Comparison of ENCODE assay signal across 8 cellular contexts in genomic region chr10:23994459-23995046, GRCh38.
DNase-seq lines count a peak whose midpoint lies in the region; ATAC-seq and TF ChIP-seq lines count a peak whose summit lies in the region.

No MANE protein-coding gene starts in this region.

- CTCF ChIA-PET in activated CD4-positive, alpha-beta T cell treated with anti-CD3 and anti-CD28 coated beads for 36 hours (lab: Charles Lee) = interaction anchor here (0.6 to 2.7 kb wide), 8 partner anchors 13 to 599 kb away, joined by 3 to 13 read pairs (median 4); no protein-coding TSS in a partner anchor

- intact Hi-C loops in activated CD4-positive, alpha-beta T cell treated with anti-CD3 and anti-CD28 coated beads for 36 hours (cut with DNase I, micrococcal nuclease) = loop anchor here (1.0 to 10.0 kb wide), 7 partner anchors 202 to 562 kb away; no protein-coding TSS in a partner anchor

- H3K36me3 Mint-ChIP-seq in activated CD4-positive, alpha-beta T cell treated with anti-CD3 and anti-CD28 coated beads for 36 hours (ENCODE audit: low read depth) = no peaks in the 10 kb centered on the region
- H3K36me3 Mint-ChIP-seq in HFFc6 (ENCODE audit: low read depth) = no peaks in the 10 kb centered on the region
- no peaks in the 10 kb centered on the region for H3K36me3 Mint-ChIP-seq in natural killer cell treated with Interleukin-12 subunit alpha and Interleukin-12 subunit beta and Interleukin-15 and Interleukin-18, amount 100 ng/mL, for 72 hours

- POLR2A ChIA-PET in activated CD4-positive, alpha-beta T cell treated with anti-CD3 and anti-CD28 coated beads for 36 hours (lab: Charles Lee) = no interaction called here

- no peaks in the 10 kb centered on the region for H3K9me3 Mint-ChIP-seq in activated CD4-positive, alpha-beta T cell treated with anti-CD3 and anti-CD28 coated beads for 36 hours (ENCODE audit: low read depth)
- peaks cover 5% of the 10 kb centered on the region for H3K9me3 Mint-ChIP-seq in HFFc6
- peaks cover 2% of the 10 kb centered on the region for H3K9me3 Mint-ChIP-seq in natural killer cell treated with Interleukin-12 subunit alpha and Interleukin-12 subunit beta and Interleukin-15 and Interleukin-18, amount 100 ng/mL, for 72 hours

- DNase-seq in activated CD4-positive, alpha-beta T cell treated with anti-CD3 and anti-CD28 coated beads for 36 hours = peak; percentile 60
- no peak for DNase-seq in activated CD4-positive, alpha-beta T cell treated with anti-CD3 and anti-CD28 coated beads, Interleukin-2, amount 50 U/mL, for 4 hours
- DNase-seq in HFFc6 (peak; percentile 23), NCI-H526 treated with DMSO at 0.1 percent for 48 hours (lab: John Stamatoyannopoulos, UW) (peak; percentile 31), brain microvascular endothelial cell (peak; percentile 44), islet precursor cell (peak; percentile 79)
- DNase-seq in stimulated activated CD8-positive, alpha-beta memory T cell treated with anti-CD3 and anti-CD28 coated beads, Interleukin-7, amount 100 ng/mL, for 24 hours (ENCODE audit: low read depth) = peak; percentile 1
- no peak for DNase-seq in natural killer cell treated with Interleukin-12 subunit alpha and Interleukin-12 subunit beta and Interleukin-15 and Interleukin-18, amount 100 ng/mL, for 72 hours (ENCODE audit: low spot score)

- no peak overlapping the region for H3K4me3 Mint-ChIP-seq in activated CD4-positive, alpha-beta T cell treated with anti-CD3 and anti-CD28 coated beads for 36 hours
- H3K4me3 Mint-ChIP-seq in HFFc6 = no peak overlapping the region
- no peak overlapping the region for H3K4me3 Mint-ChIP-seq in natural killer cell treated with Interleukin-12 subunit alpha and Interleukin-12 subunit beta and Interleukin-15 and Interleukin-18, amount 100 ng/mL, for 72 hours

- no peak for ATAC-seq in activated CD4-positive, alpha-beta T cell treated with anti-CD3 and anti-CD28 coated beads for 36 hours
- ATAC-seq in natural killer cell treated with Interleukin-12 subunit alpha and Interleukin-12 subunit beta and Interleukin-15 and Interleukin-18, amount 100 ng/mL, for 72 hours = no peak

- no peaks in the 10 kb centered on the region for H3K27me3 ChIP-seq in brain microvascular endothelial cell (replicated peaks)

- peaks cover 2% of the 10 kb centered on the region for H3K27me3 Mint-ChIP-seq in activated CD4-positive, alpha-beta T cell treated with anti-CD3 and anti-CD28 coated beads for 36 hours
- H3K27me3 Mint-ChIP-seq in HFFc6 (ENCODE audit: insufficient read depth) = no peaks in the 10 kb centered on the region
- H3K27me3 Mint-ChIP-seq in natural killer cell treated with Interleukin-12 subunit alpha and Interleukin-12 subunit beta and Interleukin-15 and Interleukin-18, amount 100 ng/mL, for 72 hours = no peaks in the 10 kb centered on the region

- no peak overlapping the region for H3K27ac ChIP-seq in brain microvascular endothelial cell

- no peaks in the 10 kb centered on the region for H3K36me3 ChIP-seq in brain microvascular endothelial cell (replicated peaks)

- TF ChIP-seq CTCF in HFFc6 (IDR thresholded peaks at IDR 0.05) (peak; percentile 85), brain microvascular endothelial cell (IDR thresholded peaks at IDR 0.05; ENCODE audit: low read depth, low read length, missing control alignments) (peak; percentile 88)

- in situ Hi-C loops in brain microvascular endothelial cell (cut with HindIII; ENCODE audit: low pct_ligation_motif_present, low sequenced_read_pairs) = no loop called here

- H3K4me1 Mint-ChIP-seq in activated CD4-positive, alpha-beta T cell treated with anti-CD3 and anti-CD28 coated beads for 36 hours = no peaks in the 10 kb centered on the region
- H3K4me1 Mint-ChIP-seq in HFFc6 (ENCODE audit: low read depth) = no peaks in the 10 kb centered on the region
- no peaks in the 10 kb centered on the region for H3K4me1 Mint-ChIP-seq in natural killer cell treated with Interleukin-12 subunit alpha and Interleukin-12 subunit beta and Interleukin-15 and Interleukin-18, amount 100 ng/mL, for 72 hours (ENCODE audit: low read depth in 2 of 2)

- no peak overlapping the region for H3K27ac Mint-ChIP-seq in activated CD4-positive, alpha-beta T cell treated with anti-CD3 and anti-CD28 coated beads for 36 hours
- H3K27ac Mint-ChIP-seq in HFFc6 = no peak overlapping the region
- H3K27ac Mint-ChIP-seq in natural killer cell treated with Interleukin-12 subunit alpha and Interleukin-12 subunit beta and Interleukin-15 and Interleukin-18, amount 100 ng/mL, for 72 hours = no peak overlapping the region

- H3K4me3 ChIP-seq in brain microvascular endothelial cell (ENCODE audit: low read depth, low read length) = no peak overlapping the region

Comparison
In these comparisons a context has a peak if more than half of its experiments do, and no peak if none do; other contexts are left out.
1. DNase-seq: peak in activated CD4-positive, alpha-beta T cell treated with anti-CD3 and anti-CD28 coated beads for 36 hours (single experiment), HFFc6 (single experiment), NCI-H526 treated with DMSO at 0.1 percent for 48 hours (single experiment), brain microvascular endothelial cell (single experiment), islet precursor cell (single experiment) and stimulated activated CD8-positive, alpha-beta memory T cell treated with anti-CD3 and anti-CD28 coated beads, Interleukin-7, amount 100 ng/mL, for 24 hours (single experiment); none in activated CD4-positive, alpha-beta T cell treated with anti-CD3 and anti-CD28 coated beads, Interleukin-2, amount 50 U/mL, for 4 hours (0 of 2) and natural killer cell treated with Interleukin-12 subunit alpha and Interleukin-12 subunit beta and Interleukin-15 and Interleukin-18, amount 100 ng/mL, for 72 hours (single experiment).